In genomic region chr10:58697691-58698090, GRCh38 we compare ENCODE assay signal across 23 cellular contexts.
A peak's percentile ranks its signal among the peaks of the same experiment; 100 is the strongest.
DNase-seq lines count a peak whose midpoint lies in the region; ATAC-seq and TF ChIP-seq lines count a peak whose summit lies in the region.
"Had no signal": no experiment of that assay in that cellular context is flagged by ENCODE, and none has a peak within 500 bp of the region (broad histone marks: within the 10 kb centered on the region; RNA-seq: fewer than 3 reads in every experiment).

No MANE protein-coding gene starts in this region.

- H4K5ac ChIP-seq in H9 (ENCODE audit: insufficient read length, low read depth, low read length): no peak overlapping the region

- CTCF ChIA-PET in WTC11 (lab: Charles Lee): no interaction called here

- H3K27me3 Mint-ChIP-seq in H9 (ENCODE audit: low read depth) (no peaks in the 10 kb centered on the region), WTC11 (ENCODE audit: low read depth) (no peaks in the 10 kb centered on the region)

- H2BK20ac ChIP-seq in H9 (ENCODE audit: low read depth, low read length, poor library complexity, severe bottlenecking): no peak overlapping the region

- H3K9me3 ChIP-seq in H9 (ENCODE audit: control insufficient read depth, low read depth, low read length): no peaks in the 10 kb centered on the region
- H3K9me3 ChIP-seq in uterus: no peaks in the 10 kb centered on the region
- H3K9me3 ChIP-seq: BE2C, SK-N-SH had no signal

- H3K79me2 ChIP-seq in H9 (ENCODE audit: insufficient read depth, low read length): no peaks in the 10 kb centered on the region

- no peaks in the 10 kb centered on the region for H3K79me1 ChIP-seq in H9 (ENCODE audit: insufficient read depth, low read depth, low read length, poor library complexity, severe bottlenecking)

- DNase-seq in H9: no peak
- no peak for DNase-seq in WTC11 (ENCODE audit: low spot score)
- peak; percentile 30 for DNase-seq in kidney tubule cell (ENCODE audit: low spot score)
- DNase-seq in NCI-H1105 (lab: John Stamatoyannopoulos, UW): no peak
- DNase-seq in uterus: no peak
- no peak for DNase-seq in NCI-H524 treated with DMSO at 0.1 percent for 48 hours (lab: John Stamatoyannopoulos, UW)
- DNase-seq: BE2C, Calu3, DMS79 treated with DMSO at 0.1 percent for 48 hours, HFFc6, IMR-90, KG1, MG63, NCI-H1048, NCI-H1417 treated with DMSO at 0.1 percent for 48 hours, NCI-H1694 treated with DMSO at 0.1 percent for 48 hours, NCI-H2081 treated with DMSO at 0.1 percent for 48 hours, NCI-H2171 treated with DMSO at 0.1 percent for 48 hours, NCI-H345, NCI-H510A treated with DMSO at 0.1 percent for 48 hours, NCI-H774, SK-N-SH had no signal

- H3K4me2 ChIP-seq in H9 (ENCODE audit: insufficient read depth, insufficient read length, low read length): no peak overlapping the region
- H3K4me2 ChIP-seq: SK-N-SH had no signal

- no peaks in the 10 kb centered on the region for H4K20me1 ChIP-seq in H9 (ENCODE audit: control insufficient read depth, insufficient read depth, insufficient read length)

- no peak overlapping the region for H3K4me3 ChIP-seq in uterus
- H3K4me3 ChIP-seq: MG63 had no signal

- H3K36me3 Mint-ChIP-seq in H9 (ENCODE audit: insufficient read depth in 1 of 3, low read depth in 3 of 3): no peaks in the 10 kb centered on the region; a peak in 1 of 7 replicates
- no peaks in the 10 kb centered on the region for H3K36me3 Mint-ChIP-seq in WTC11

- POLR2A ChIA-PET in WTC11 (lab: Charles Lee): no interaction called here

- H3K27me3 ChIP-seq in H9 (ENCODE audit: insufficient read depth, low read length) (no peaks in the 10 kb centered on the region), uterus (no peaks in the 10 kb centered on the region)
- H3K27me3 ChIP-seq: BE2C, MG63 had no signal

- H3K27ac ChIP-seq in H9 (ENCODE audit: insufficient read length, low read depth, low read length): no peak overlapping the region
- H3K27ac ChIP-seq in uterus: no peak overlapping the region

- H3K4ac ChIP-seq in H9 (ENCODE audit: low read depth, low read length): no peak overlapping the region

- H3K4me3 Mint-ChIP-seq in H9 (no peak overlapping the region), WTC11 (no peak overlapping the region)
- H3K4me3 Mint-ChIP-seq: HFFc6 had no signal

- no peaks in the 10 kb centered on the region; the same call in 1 of the 2 replicates for H3K4me1 ChIP-seq in H9 (ENCODE audit: insufficient read depth, low read length)
- no peaks in the 10 kb centered on the region for H3K4me1 ChIP-seq in uterus

- no peak overlapping the region for H2AK5ac ChIP-seq in H9 (ENCODE audit: insufficient read length, low read length)

- no peak overlapping the region for H2BK15ac ChIP-seq in H9 (ENCODE audit: low read depth, low read length)

- no peak overlapping the region for H2AFZ ChIP-seq in H9 (ENCODE audit: low read length)

- no peak overlapping the region for H3T11ph ChIP-seq in H9 (ENCODE audit: low read length)

- WGBS in H9 (ENCODE audit: extremely low coverage, insufficient read length, low lambda C conversion rate): no CpG with 5 or more reads among the region's 3 CpGs

- no peaks in the 10 kb centered on the region for H3K36me3 ChIP-seq in uterus
- H3K36me3 ChIP-seq: BE2C, MG63 had no signal

- H3K4me1 Mint-ChIP-seq in H9: peaks cover 12 to 13% of the 10 kb centered on the region in 2 experiments
- peaks cover 17% of the 10 kb centered on the region for H3K4me1 Mint-ChIP-seq in WTC11

- no peak overlapping the region for H3K18ac ChIP-seq in H9 (ENCODE audit: insufficient read length, low read depth, low read length)

- H3K9me3 Mint-ChIP-seq in H9: peaks cover 0 to 4% of the 10 kb centered on the region in 2 experiments; a peak in 4 of 5 replicates
- H3K9me3 Mint-ChIP-seq in WTC11: peaks cover 6% of the 10 kb centered on the region

- H4K91ac ChIP-seq in H9 (ENCODE audit: insufficient read length, low read depth, low read length): no peak overlapping the region

- intact Hi-C loops in uterus (cut with DNase I; ENCODE audit: low total_unique reads): no loop called here

- no peak for TF ChIP-seq POLR2A in uterus (IDR thresholded peaks at IDR 0.05)

- no peak overlapping the region; a peak in 1 of 7 replicates for H3K27ac Mint-ChIP-seq in H9
- H3K27ac Mint-ChIP-seq in WTC11: no peak overlapping the region
- H3K27ac Mint-ChIP-seq: HFFc6 had no signal

- no peaks in the 10 kb centered on the region for H3K23me2 ChIP-seq in H9 (ENCODE audit: insufficient read length, low read depth, low read length, poor library complexity, severe bottlenecking)

- H3K14ac ChIP-seq in H9 (ENCODE audit: insufficient read depth, low read length): no peak overlapping the region

- H2BK12ac ChIP-seq in H9 (ENCODE audit: insufficient read length, low read depth, low read length): no peak overlapping the region

- H3K56ac ChIP-seq in H9 (ENCODE audit: insufficient read length, low read depth, low read length): no peak overlapping the region

- H2BK120ac ChIP-seq in H9 (ENCODE audit: low read depth, low read length, poor library complexity, severe bottlenecking): peak overlapping the region; percentile 61

- TF ChIP-seq CTCF in H9 (conservative IDR thresholded peaks at IDR 0.05) (no peak), WTC11 (IDR thresholded peaks at IDR 0.05) (no peak), uterus (IDR thresholded peaks at IDR 0.05) (no peak)

- no peak overlapping the region for H3K23ac ChIP-seq in H9 (ENCODE audit: insufficient read length, low read depth, low read length)

- no peak overlapping the region for H2BK5ac ChIP-seq in H9 (ENCODE audit: insufficient read length, low read length)

- H3K9ac ChIP-seq in H9 (ENCODE audit: extremely low read depth, insufficient read length, low read length): no peak overlapping the region
- H3K9ac ChIP-seq: SK-N-SH had no signal

- ATAC-seq in WTC11 (peak; percentile 20; the same call in 1 of the 2 replicates), GM21619 (IDR thresholded peaks at IDR 0.05; ENCODE audit: unreplicated experiment) (no peak)

- H4K8ac ChIP-seq in H9 (replicated peaks; ENCODE audit: insufficient read length, low read depth, low read length): no peak overlapping the region

TF ChIP-seq in WTC11, 78 proteins besides CTCF, POLR2A, EP300 and RAD21:
- no peak for TF ChIP-seq ZNF317 (CRISPR knock-in tag; IDR thresholded peaks at IDR 0.05; ENCODE audit: borderline replicate concordance, low read depth)
